1 cellular context compared by ENCODE assay signal in genomic region chr5:102922839-102923477, GRCh38.
TF ChIP-seq lines count a peak whose summit lies in the region.

No MANE protein-coding gene starts in this region.

TF ChIP-seq in WTC11, 78 proteins besides CTCF, POLR2A, EP300 and RAD21 (continued from another document):
- no peak for TF ChIP-seq ERG (CRISPR knock-in tag; IDR thresholded peaks at IDR 0.05)
